Comparison of ENCODE assay signal across 1 cellular context in genomic region chr22:50578776-50579310, GRCh38.
TF ChIP-seq lines count a peak whose summit lies in the region.

No MANE protein-coding gene starts in this region.

TF ChIP-seq in GM12878, 131 proteins besides CTCF, POLR2A, EP300 and RAD21:
- TF ChIP-seq IRF5 (IDR thresholded peaks at IDR 0.05; ENCODE audit: borderline replicate concordance) (no peak), YY1 (IDR thresholded peaks at IDR 0.05; ENCODE audit: low read depth, low read length) (no peak)
